In genomic region chr6:141884850-141885249, GRCh38 we compare ENCODE assay signal across 8 cellular contexts.
"Had no signal": no experiment of that assay in that cellular context is flagged by ENCODE, and none has a peak within 500 bp of the region (broad histone marks: within the 10 kb centered on the region; RNA-seq: fewer than 3 reads in every experiment).

No MANE protein-coding gene starts in this region.

- DNase-seq: IMR-90, KBM-7, KG1 had no signal

- H3K27me3 Mint-ChIP-seq: IgD-negative memory B cell had no signal

- H3K27ac Mint-ChIP-seq: IgD-negative memory B cell had no signal

- ATAC-seq: K562 had no signal

- H3K4me2 ChIP-seq: KMS-11 had no signal

- FAIRE-seq: HTR-8/SVneo, K562 had no signal

- H3K4me1 Mint-ChIP-seq: IgD-negative memory B cell had no signal

- H3K9ac ChIP-seq: KMS-11 had no signal

- H3K4me3 ChIP-seq: K562 had no signal

- H3K4me3 Mint-ChIP-seq: IgD-negative memory B cell had no signal

- H3K27ac ChIP-seq: HL-60, KMS-11 had no signal

- H3K36me3 Mint-ChIP-seq: IgD-negative memory B cell had no signal
